15 cellular contexts compared by ENCODE assay signal in genomic region chr9:110371411-110372013, GRCh38. TPM values are rescaled to one million over a fixed set of nuclear protein-coding genes. Genes with fewer than 3 reads are reported as not detected.
DNase-seq lines count a peak whose midpoint lies in the region; ATAC-seq and TF ChIP-seq lines count a peak whose summit lies in the region.
"Had no signal": no experiment of that assay in that cellular context is flagged by ENCODE, and none has a peak within 500 bp of the region (broad histone marks: within the 10 kb centered on the region; RNA-seq: fewer than 3 reads in every experiment).

No MANE protein-coding gene starts in this region.

- no peak overlapping the region for H3K4me3 Mint-ChIP-seq in MCF 10A (ENCODE audit: unreplicated experiment)

- POLR2A ChIA-PET in MCF 10A (lab: Yijun Ruan, JAX), result interaction anchor here (0.6 to 3.5 kb wide), 4 partner anchors 8 to 115 kb away, joined by 3 to 15 read pairs (median 8); partner anchors contain the start of gene TXN

- ATAC-seq in HG03432 (IDR thresholded peaks at IDR 0.05; ENCODE audit: unreplicated experiment), result no peak

- H3K36me3 Mint-ChIP-seq in MCF 10A (ENCODE audit: insufficient read depth, unreplicated experiment), result no peaks in the 10 kb centered on the region

- BruUV-seq in MCF 10A (replicated peaks; lab: Mats Ljungman, UMichigan), result no TSS peak

- TF ChIP-seq CTCF in MCF 10A (IDR thresholded peaks at IDR 0.05; ENCODE audit: unreplicated experiment), result no peak

- H3K27me3 Mint-ChIP-seq in MCF 10A (ENCODE audit: insufficient read depth, unreplicated experiment), result no peaks in the 10 kb centered on the region

- intact Hi-C loops in MCF 10A (cut with micrococcal nuclease), result no loop called here

- CTCF ChIA-PET in MCF 10A (lab: Yijun Ruan, JAX), result interaction anchor here (0.6 to 0.8 kb wide), 4 partner anchors 13 to 1100 kb away, joined by 3 to 4 read pairs (median 3); no protein-coding TSS in a partner anchor

- no peaks in the 10 kb centered on the region for H3K9me3 Mint-ChIP-seq in MCF 10A (ENCODE audit: unreplicated experiment)

- DNase-seq in OCI-M1 (lab: John Stamatoyannopoulos, UW) (peak; percentile 95), astrocyte of the hippocampus (ENCODE audit: low read depth, low spot score) (peak; percentile 10), inferior parietal cortex (ENCODE audit: extremely low spot score) (peak; percentile 20), DMS79 treated with DMSO at 0.1 percent for 48 hours (lab: John Stamatoyannopoulos, UW) (no peak), MCF 10A (ENCODE audit: unreplicated experiment) (no peak), A172 (ENCODE audit: low spot score) (no peak)
- DNase-seq: ACHN, GM23248, HCEC 1CT, NCI-H1694 treated with DMSO at 0.1 percent for 48 hours, NCI-H510A treated with DMSO at 0.1 percent for 48 hours, NCI-H82, SIG-M5 had no signal

- no peak overlapping the region for H3K27ac Mint-ChIP-seq in MCF 10A (ENCODE audit: low read depth, unreplicated experiment)

- no peaks in the 10 kb centered on the region for H3K4me1 Mint-ChIP-seq in MCF 10A (ENCODE audit: insufficient read depth, unreplicated experiment)

RNA-seq across cellular contexts. Expression of gene TXNDC8, which starts 33.8 kb away (rescaled TPM):
- not detected in 2 replicates for total RNA-seq in MCF 10A (2022)
- total RNA-seq in A172 (2014; rRNA removed; shearing (Covaris generic)), result not detected in 2 replicates
- total RNA-seq: GM23248, RPMI7951 had no signal

Comparison
In these comparisons a context has a peak if more than half of its experiments do, and no peak if none do; other contexts are left out.
1. DNase-seq: peak in OCI-M1 (single experiment), astrocyte of the hippocampus (single experiment) and inferior parietal cortex (single experiment); none in DMS79 treated with DMSO at 0.1 percent for 48 hours (single experiment), MCF 10A (single experiment) and A172 (single experiment).